Comparison of ENCODE assay signal across 22 cellular contexts in the genomic region with DNA sequence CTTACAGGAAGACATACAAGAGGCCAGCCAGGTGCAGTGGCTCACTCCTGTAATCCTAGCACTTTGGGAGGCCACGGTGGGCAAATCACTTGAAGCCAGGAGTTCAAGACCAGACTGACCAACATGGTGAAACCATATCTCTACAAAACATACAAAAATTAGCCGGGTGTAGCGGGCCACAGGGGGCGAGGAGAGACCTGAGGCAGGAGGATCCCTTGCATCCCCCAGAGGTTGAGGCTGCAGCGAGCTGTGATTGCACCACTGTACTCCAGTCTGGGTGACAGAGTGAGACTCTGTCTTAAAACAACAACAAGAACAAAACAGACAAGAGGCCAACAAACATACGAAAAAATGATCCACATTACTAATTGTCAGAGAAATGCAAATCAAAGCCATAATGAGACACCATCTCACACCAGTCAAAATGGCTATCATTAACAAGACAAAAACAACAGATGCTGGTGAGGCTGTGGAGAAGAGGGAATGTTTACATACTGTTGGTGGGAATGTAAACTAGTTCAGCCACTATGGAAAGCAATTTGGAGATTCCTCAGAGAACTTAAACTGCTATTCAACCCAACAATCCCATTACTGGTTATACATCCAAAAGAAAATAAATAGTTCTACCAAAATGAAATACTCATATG.
"Had no signal": no experiment of that assay in that cellular context is flagged by ENCODE, and none has a peak within 500 bp of the region (broad histone marks: within the 10 kb centered on the region; RNA-seq: fewer than 3 reads in every experiment).

No MANE protein-coding gene starts in this region.

- H3K4me3 Mint-ChIP-seq: dendritic cell treated with granulocyte-macrophage colony-stimulating factor and Interleukin-4, amounts not matched to agents 40 ng/mL and 50 ng/mL, for 4 days; immature natural killer cell; memory B cell; naive thymus-derived CD4-positive, alpha-beta T cell; nephron; stimulated activated naive CD8-positive, alpha-beta T cell treated with anti-CD3 and anti-CD28 coated beads, Interleukin-15, amount 100 ng/mL, for 72 hours had no signal

- H3K27ac Mint-ChIP-seq: dendritic cell treated with granulocyte-macrophage colony-stimulating factor and Interleukin-4, amounts not matched to agents 40 ng/mL and 50 ng/mL, for 4 days; immature natural killer cell; memory B cell; naive thymus-derived CD4-positive, alpha-beta T cell; nephron; stimulated activated naive CD8-positive, alpha-beta T cell treated with anti-CD3 and anti-CD28 coated beads, Interleukin-15, amount 100 ng/mL, for 72 hours had no signal

- H3K36me3 Mint-ChIP-seq: immature natural killer cell, memory B cell had no signal

- H3K4me1 Mint-ChIP-seq: immature natural killer cell; memory B cell; naive thymus-derived CD4-positive, alpha-beta T cell; nephron; stimulated activated naive CD8-positive, alpha-beta T cell treated with anti-CD3 and anti-CD28 coated beads, Interleukin-15, amount 100 ng/mL, for 72 hours had no signal

- H3K27me3 Mint-ChIP-seq: dendritic cell treated with granulocyte-macrophage colony-stimulating factor and Interleukin-4, amounts not matched to agents 40 ng/mL and 50 ng/mL, for 4 days; memory B cell; naive thymus-derived CD4-positive, alpha-beta T cell; stimulated activated naive CD8-positive, alpha-beta T cell treated with anti-CD3 and anti-CD28 coated beads, Interleukin-15, amount 100 ng/mL, for 72 hours had no signal

- DNase-seq: colonic mucosa; effector CD8-positive, alpha-beta T cell; foreskin keratinocyte; heart left ventricle; immature natural killer cell; islet precursor cell; left ventricle myocardium superior; midbrain; naive thymus-derived CD4-positive, alpha-beta T cell; nucleus accumbens; stimulated activated CD4-positive, alpha-beta T cell treated with anti-CD3 and anti-CD28 coated beads, Interleukin-12 subunit alpha, Interleukin-12 subunit beta, amount 100 ng/mL, for 4 hours; stimulated activated CD4-positive, alpha-beta T cell treated with anti-CD3 and anti-CD28 coated beads, Interleukin-1b, Interleukin-23, amount 100 ng/mL, for 48 hours; stimulated activated CD4-positive, alpha-beta T cell treated with anti-CD3 and anti-CD28 coated beads, Interleukin-4, amount 100 ng/mL, for 1 hour; stimulated activated CD8-positive, alpha-beta memory T cell treated with anti-CD3 and anti-CD28 coated beads, Interleukin-4, amount 100 ng/mL, for 48 hours; stimulated activated naive CD4-positive, alpha-beta T cell; stimulated activated naive CD8-positive, alpha-beta T cell treated with anti-CD3 and anti-CD28 coated beads, Interleukin-15, amount 100 ng/mL, for 72 hours; trophoblast cell had no signal

- ATAC-seq: foreskin keratinocyte; gastroesophageal sphincter; heart left ventricle; left ventricle myocardium superior; naive thymus-derived CD4-positive, alpha-beta T cell; sciatic nerve; stimulated activated naive CD8-positive, alpha-beta T cell treated with anti-CD3 and anti-CD28 coated beads, Interleukin-15, amount 100 ng/mL, for 72 hours had no signal
